In the genomic region with DNA sequence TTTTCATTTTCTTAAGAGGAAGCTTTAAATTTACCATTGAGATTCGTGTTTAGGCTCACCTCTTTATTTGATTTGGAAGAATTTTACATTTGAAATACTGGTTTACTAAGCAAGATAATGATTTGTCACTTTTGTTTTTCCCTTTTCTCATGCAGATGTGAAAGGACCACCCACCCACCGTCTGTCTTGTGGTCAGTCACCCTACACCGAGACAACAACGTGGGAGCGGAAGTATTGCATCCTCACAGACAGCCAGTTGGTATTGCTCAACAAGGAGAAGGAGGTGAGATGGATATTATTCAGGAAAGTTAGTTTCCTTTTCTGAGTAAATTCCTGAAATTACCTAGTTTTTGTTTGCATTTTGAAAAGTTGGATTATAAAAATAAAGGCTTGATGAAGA, we compare ENCODE assay signal across 11 cellular contexts.
A peak's percentile ranks its signal among the peaks of the same experiment; 100 is the strongest.
DNase-seq lines count a peak whose midpoint lies in the region; ATAC-seq, FAIRE-seq and TF ChIP-seq lines count a peak whose summit lies in the region.
"Had no signal": no experiment of that assay in that cellular context is flagged by ENCODE, and none has a peak within 500 bp of the region (broad histone marks: within the 10 kb centered on the region; RNA-seq: fewer than 3 reads in every experiment).

No MANE protein-coding gene starts in this region.

- H3K36me3 Mint-ChIP-seq in CD14-positive monocyte = no peaks in the 10 kb centered on the region
- H3K36me3 Mint-ChIP-seq: naive thymus-derived CD4-positive, alpha-beta T cell had no signal

- no peak overlapping the region for H2AFZ ChIP-seq in K562 (ENCODE audit: low read depth, low read length)

- WGBS in K562 (ENCODE audit: insufficient coverage, low coverage, missing lambda C conversion rate) = 2% methylated on average over 5 of the region's 5 CpGs

- H3K27me3 ChIP-seq in K562 (ENCODE audit: control insufficient read depth in 2 of 2, insufficient read depth in 2 of 2, low read length in 2 of 2) (no peaks in the 10 kb centered on the region), uterus (no peaks in the 10 kb centered on the region)
- H3K27me3 ChIP-seq: testis had no signal

- no peaks in the 10 kb centered on the region for H3K9me3 Mint-ChIP-seq in CD14-positive monocyte

- intact Hi-C loops in CD14-positive monocyte (cut with micrococcal nuclease) = loop anchor here (10.0 kb wide), 1 partner anchor 249 kb away; no protein-coding TSS in a partner anchor
- intact Hi-C loops in K562 (cut with micrococcal nuclease) = loop anchor here (1.0 to 5.0 kb wide), 3 partner anchors 231 to 335 kb away; no protein-coding TSS in a partner anchor
- intact Hi-C loops in uterus (cut with DNase I; ENCODE audit: low total_unique reads) = no loop called here

- H3K9me3 ChIP-seq in K562 (replicated peaks; ENCODE audit: control insufficient read depth, insufficient read depth, low read depth, low read length) (no peaks in the 10 kb centered on the region), uterus (no peaks in the 10 kb centered on the region)
- H3K9me3 ChIP-seq: testis had no signal

- no peaks in the 10 kb centered on the region for H3K36me3 ChIP-seq in K562 (ENCODE audit: control insufficient read depth, insufficient read depth, low read length)
- no peaks in the 10 kb centered on the region for H3K36me3 ChIP-seq in uterus

- peak; percentile 57 for DNase-seq in CD14-positive monocyte (ENCODE audit: low spot score)
- DNase-seq in NCI-H226 = peak; percentile 53
- no peak for DNase-seq in K562 (ENCODE audit: extremely low read depth in 1 of 4, low spot score in 3 of 4)
- DNase-seq in iris pigment epithelial cell (ENCODE audit: low read depth) = peak; percentile 96
- DNase-seq in erythroblast (lab: John Stamatoyannopoulos, UW) = no peak
- no peak for DNase-seq in NCI-H1930 (lab: John Stamatoyannopoulos, UW)
- DNase-seq in activated CD8-positive, alpha-beta memory T cell treated with anti-CD3 and anti-CD28 coated beads for 24 hours = no peak
- no peak for DNase-seq in uterus
- DNase-seq: naive thymus-derived CD4-positive, alpha-beta T cell; NCI-H1436 treated with DMSO at 0.1 percent for 48 hours; testis had no signal

- no peak for FAIRE-seq in K562 (lab: Jason Lieb, UNC)

- H3K27ac ChIP-seq in K562 (ENCODE audit: extremely low read depth, low read depth, low read length) (no peak overlapping the region), uterus (no peak overlapping the region)
- H3K27ac ChIP-seq: testis had no signal

- H3K4me1 ChIP-seq in K562 (replicated peaks in 1 of 2; ENCODE audit: control insufficient read depth in 2 of 2, insufficient read depth in 2 of 2, low read length in 2 of 2) = no peaks in the 10 kb centered on the region
- no peaks in the 10 kb centered on the region for H3K4me1 ChIP-seq in uterus
- H3K4me1 ChIP-seq: testis had no signal

- no peak overlapping the region for H3K4me2 ChIP-seq in K562 (ENCODE audit: insufficient read depth, low read length)

- POLR2A ChIA-PET in K562 (lab: Yijun Ruan, JAX) = no interaction called here

- CTCF ChIA-PET in K562 (lab: Yijun Ruan, JAX; ENCODE audit: low intra/inter-chr PET ratio) = interaction anchor here (1.5 kb wide), 1 partner anchor 252 kb away, joined by 4 read pairs; no protein-coding TSS in a partner anchor

- no peak for TF ChIP-seq RAD21 in K562 (CRISPR knock-in tag; conservative IDR thresholded peaks at IDR 0.05 in 1 of 2, IDR thresholded peaks at IDR 0.05 in 1 of 2)

- no peaks in the 10 kb centered on the region for H3K79me2 ChIP-seq in K562 (ENCODE audit: control insufficient read depth, insufficient read depth, low read length)

- no peaks in the 10 kb centered on the region for H3K27me3 Mint-ChIP-seq in CD14-positive monocyte (ENCODE audit: low read depth in 3 of 3)

- H3K27ac Mint-ChIP-seq in CD14-positive monocyte = peak overlapping the region; percentile 83 to 93 (median 87)
- H3K27ac Mint-ChIP-seq: naive thymus-derived CD4-positive, alpha-beta T cell had no signal

- no peak for TF ChIP-seq EP300 in K562 (IDR thresholded peaks at IDR 0.05; ENCODE audit: low read length)

- in situ Hi-C loops in K562 (cut with MboI) = no loop called here

- ATAC-seq in K562 = no peak

- BruUV-seq in K562 (replicated peaks; lab: Mats Ljungman, UMichigan) = no TSS peak

- TF ChIP-seq CTCF in CD14-positive monocyte (IDR thresholded peaks at IDR 0.05) (no peak), K562 (IDR thresholded peaks at IDR 0.05 in 2 of 3, conservative IDR thresholded peaks at IDR 0.05 in 1 of 3; ENCODE audit: insufficient read depth in 2 of 3, low read depth in 1 of 3, low read length in 3 of 3) (no peak), uterus (IDR thresholded peaks at IDR 0.05) (no peak)

- TF ChIP-seq POLR2A in K562 (conservative IDR thresholded peaks at IDR 0.05) (no peak), erythroblast (IDR thresholded peaks at IDR 0.05; ENCODE audit: low read length) (no peak), uterus (IDR thresholded peaks at IDR 0.05) (no peak)

- H3K4me3 Mint-ChIP-seq in CD14-positive monocyte = peak overlapping the region; percentile 53 to 83
- H3K4me3 Mint-ChIP-seq: naive thymus-derived CD4-positive, alpha-beta T cell had no signal

- H3K9me1 ChIP-seq in K562 (ENCODE audit: control insufficient read depth, insufficient read depth, low read length) = no peaks in the 10 kb centered on the region

- H3K9ac ChIP-seq in K562 (ENCODE audit: insufficient read depth in 1 of 2, low read depth in 2 of 2, low read length in 2 of 2) = no peak overlapping the region

- H3K4me3 ChIP-seq in K562 (no peak overlapping the region), uterus (no peak overlapping the region)
- H3K4me3 ChIP-seq: testis had no signal

- peaks cover 44% of the 10 kb centered on the region for H3K4me1 Mint-ChIP-seq in CD14-positive monocyte

- no peaks in the 10 kb centered on the region for H4K20me1 ChIP-seq in K562 (replicated peaks; ENCODE audit: control insufficient read depth, insufficient read depth, low read length)

TF ChIP-seq in K562, 482 proteins besides CTCF, POLR2A, EP300 and RAD21:
- TF ChIP-seq CEBPB (tag; IDR thresholded peaks at IDR 0.05) (peak; percentile 54; the same call in 1 of the 2 replicates), FIP1L1 (IDR thresholded peaks at IDR 0.05; ENCODE audit: low read depth, low read length, poor library complexity, severe bottlenecking) (no peak), CEBPG (CRISPR knock-in tag; IDR thresholded peaks at IDR 0.05) (no peak), CEBPG (tag; conservative IDR thresholded peaks at IDR 0.05 in 1 of 2, IDR thresholded peaks at IDR 0.05 in 1 of 2) (0 out of 4 replicates have a peak, but pooled peaks of 1 of the 2 experiments have one; percentile 35)

Comparison
In these comparisons a context has a peak if more than half of its experiments do, and no peak if none do; other contexts are left out.
1. DNase-seq: peak in CD14-positive monocyte (single experiment), NCI-H226 (single experiment) and iris pigment epithelial cell (single experiment); none in K562 (0 of 4), erythroblast (0 of 2), NCI-H1930 (0 of 2), activated CD8-positive, alpha-beta memory T cell treated with anti-CD3 and anti-CD28 coated beads for 24 hours (single experiment) and uterus (0 of 2).